ENCODE assay signal across 7 cellular contexts in genomic region chr2:230864605-230865323, GRCh38. TPM values are rescaled to one million over a fixed set of nuclear protein-coding genes. Genes with fewer than 3 reads are reported as not detected.
DNase-seq lines count a peak whose midpoint lies in the region; ATAC-seq and TF ChIP-seq lines count a peak whose summit lies in the region.

A gene with protein sequence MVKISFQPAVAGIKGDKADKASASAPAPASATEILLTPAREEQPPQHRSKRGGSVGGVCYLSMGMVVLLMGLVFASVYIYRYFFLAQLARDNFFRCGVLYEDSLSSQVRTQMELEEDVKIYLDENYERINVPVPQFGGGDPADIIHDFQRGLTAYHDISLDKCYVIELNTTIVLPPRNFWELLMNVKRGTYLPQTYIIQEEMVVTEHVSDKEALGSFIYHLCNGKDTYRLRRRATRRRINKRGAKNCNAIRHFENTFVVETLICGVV (plus strand): TSS chr2:230864942. CDS start chr2:230865026, 84 bp downstream.

- DNase-seq in GM13977 (ENCODE audit: low spot score) = peak; percentile 91
- peak; percentile 36 for DNase-seq in NCI-H1694 treated with DMSO at 0.1 percent for 48 hours (lab: John Stamatoyannopoulos, UW)
- DNase-seq in activated CD4-positive, alpha-beta T cell treated with anti-CD3 and anti-CD28 coated beads for 1 hour = peak; percentile 63
- DNase-seq in cerebellum (ENCODE audit: low spot score) = peak; percentile 28
- peak; percentile 76 to 78 for DNase-seq in stimulated activated CD4-positive, alpha-beta T cell treated with anti-CD3 and anti-CD28 coated beads, Interleukin-2, amount 100 ng/mL, for 24 hours

- TF ChIP-seq CTCF in GM13977 (IDR thresholded peaks at IDR 0.05; ENCODE audit: extremely low read depth, insufficient read depth, missing control alignments) = peak; percentile 65

- H3K27ac ChIP-seq in layer of hippocampus (ENCODE audit: low read depth, low read length) = peak within 1 kb of the TSS; percentile 73

- H3K27me3 ChIP-seq in layer of hippocampus (ENCODE audit: control insufficient read depth, insufficient read depth, low read length) = no peaks in the 10 kb centered on the region

- in situ Hi-C loops in GM13977 (cut with MboI; ENCODE audit: low pct_unique_long_range_greater_than_20kb, low sequenced_read_pairs, unreplicated experiment) = no loop called here

- peak; percentile 66 for ATAC-seq in HG02623 (IDR thresholded peaks at IDR 0.05; ENCODE audit: unreplicated experiment)

RNA-seq across cellular contexts. Expression of the gene that starts here (rescaled TPM):
- 70.3 TPM for total RNA-seq in cerebellum

Comparison
In these comparisons a context has a peak if more than half of its experiments do, and no peak if none do; other contexts are left out.
1. Peak in every context shown above with its lines: DNase-seq, ATAC-seq and H3K27ac ChIP-seq.
2. DNase-seq: peak in every context shown above with its lines; median percentile 91 in GM13977; 77 in stimulated activated CD4-positive, alpha-beta T cell treated with anti-CD3 and anti-CD28 coated beads, Interleukin-2, amount 100 ng/mL, for 24 hours; 63 in activated CD4-positive, alpha-beta T cell treated with anti-CD3 and anti-CD28 coated beads for 1 hour; 36 in NCI-H1694 treated with DMSO at 0.1 percent for 48 hours; 28 in cerebellum.